ENCODE assay signal across 13 cellular contexts in the genomic region with DNA sequence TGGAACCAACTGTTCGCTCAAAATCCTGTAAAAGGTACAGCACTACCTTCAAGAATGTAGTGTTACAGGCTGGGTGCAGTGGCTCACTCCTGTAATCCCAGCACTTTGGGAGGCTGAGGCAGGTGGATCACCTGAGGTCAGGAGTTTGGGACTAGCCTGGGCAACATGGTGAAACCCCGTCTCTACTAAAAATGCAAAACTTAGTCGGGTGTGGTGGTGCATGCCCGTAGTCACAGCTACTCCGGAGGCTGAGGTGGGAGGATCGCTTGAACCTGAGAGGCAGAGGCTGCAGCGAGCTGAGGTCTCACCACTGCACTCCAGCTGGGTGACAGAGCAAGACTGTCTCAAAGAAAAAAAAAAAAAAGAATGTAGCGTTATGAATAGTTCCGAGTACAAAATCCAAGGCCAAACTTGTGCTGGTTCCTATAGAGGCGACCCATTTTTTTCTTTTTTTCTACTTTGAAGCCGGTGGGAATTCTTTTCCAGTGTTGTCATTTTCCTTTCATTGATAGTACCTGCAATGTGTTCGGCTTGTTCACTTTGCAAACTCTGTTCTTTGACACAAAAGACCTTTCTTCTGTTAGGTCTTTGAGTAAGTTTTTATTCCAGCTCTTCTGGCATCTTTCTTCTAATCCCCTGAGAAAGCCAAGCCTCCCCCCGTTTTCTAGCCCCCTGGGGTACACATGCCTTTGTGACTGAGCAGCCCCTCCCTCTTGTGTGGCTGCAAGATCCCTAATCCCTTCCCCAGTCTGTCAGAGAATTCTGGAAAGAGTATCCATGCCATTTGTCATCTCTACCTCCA. TPM values are rescaled to one million over a fixed set of nuclear protein-coding genes. Genes with fewer than 3 reads are reported as not detected.
A peak's percentile ranks its signal among the peaks of the same experiment; 100 is the strongest.
DNase-seq lines count a peak whose midpoint lies in the region; ATAC-seq, FAIRE-seq and TF ChIP-seq lines count a peak whose summit lies in the region.
"Had no signal": no experiment of that assay in that cellular context is flagged by ENCODE, and none has a peak within 500 bp of the region (broad histone marks: within the 10 kb centered on the region; RNA-seq: fewer than 3 reads in every experiment).

No MANE protein-coding gene starts in this region.

- H3K27ac Mint-ChIP-seq in endothelial cell (ENCODE audit: unreplicated experiment) = peak overlapping the region; percentile 100

- no peaks in the 10 kb centered on the region for H3K9me3 Mint-ChIP-seq in endothelial cell (ENCODE audit: unreplicated experiment)

- H3F3A ChIP-seq in SU-DHL-6 (ENCODE audit: insufficient read depth) = peaks cover 61% of the 10 kb centered on the region

- peaks cover 9 to 34% of the 10 kb centered on the region in 2 donors for H3K4me1 ChIP-seq in gastrocnemius medialis
- H3K4me1 ChIP-seq: foreskin keratinocyte had no signal

- peak overlapping the region; percentile 70 for H3K4me2 ChIP-seq in SU-DHL-6 (ENCODE audit: low read depth, low read length, poor library complexity, severe bottlenecking)

- H3K4me1 Mint-ChIP-seq in endothelial cell (ENCODE audit: unreplicated experiment) = peaks cover 68% of the 10 kb centered on the region

- peak overlapping the region; percentile 68 for H3K4me3 Mint-ChIP-seq in endothelial cell (ENCODE audit: unreplicated experiment)

- H3K9me3 ChIP-seq in SU-DHL-6 (ENCODE audit: insufficient read depth, low read length) (no peaks in the 10 kb centered on the region), gastrocnemius medialis (no peaks in the 10 kb centered on the region)

- TF ChIP-seq CTCF in GM12875 (IDR thresholded peaks at IDR 0.05; ENCODE audit: borderline replicate concordance, insufficient read depth, low read depth, low read length) (no peak), SU-DHL-6 (IDR thresholded peaks at IDR 0.05; ENCODE audit: insufficient read depth, low read length, poor library complexity, severe bottlenecking) (no peak), endothelial cell (IDR thresholded peaks at IDR 0.05; ENCODE audit: unreplicated experiment) (no peak), gastrocnemius medialis (IDR thresholded peaks at IDR 0.05 in 4 of 5, conservative IDR thresholded peaks at IDR 0.05 in 1 of 5) (no peak)

- H4K20me1 ChIP-seq in SU-DHL-6 (ENCODE audit: low read depth, low read length) = no peaks in the 10 kb centered on the region

- in situ Hi-C loops in gastrocnemius medialis (cut with MboI; ENCODE audit: low sequenced_read_pairs in 4 of 4) = no loop called here

- peaks cover 84% of the 10 kb centered on the region for H3K79me2 ChIP-seq in SU-DHL-6 (ENCODE audit: insufficient read depth, low read length)

- DNase-seq in endothelial cell (ENCODE audit: low spot score) (no peak), gastrocnemius medialis (no peak), SKM-1 treated with dmso at 0.1 percent for 144 hours (lab: John Stamatoyannopoulos, UW; ENCODE audit: unreplicated experiment) (no peak), HTR-8/SVneo (ENCODE audit: insufficient read length, low spot score) (no peak), hepatic stellate cell (ENCODE audit: low spot score) (no peak)
- DNase-seq: activated CD4-positive, alpha-beta T cell treated with anti-CD3 and anti-CD28 coated beads for 4 hours; DND-41; foreskin keratinocyte; NCI-H187 treated with DMSO at 0.1 percent for 48 hours had no signal

- H3K4me3 ChIP-seq in GM12875 (ENCODE audit: low read depth, low read length) (peak overlapping the region; percentile 3), SU-DHL-6 (ENCODE audit: insufficient read depth, low read length, poor library complexity, severe bottlenecking) (no peak overlapping the region), gastrocnemius medialis (no peak overlapping the region)
- H3K4me3 ChIP-seq: cardiac muscle cell had no signal

- H2AFZ ChIP-seq in SU-DHL-6 (ENCODE audit: low read depth, low read length, severe bottlenecking) = no peak overlapping the region

- peaks cover 57% of the 10 kb centered on the region for H3K36me3 Mint-ChIP-seq in endothelial cell (ENCODE audit: low read depth, unreplicated experiment)

- intact Hi-C loops in gastrocnemius medialis (cut with DNase I; ENCODE audit: low total_unique reads) = no loop called here

- H3K9me2 ChIP-seq in SU-DHL-6 (replicated peaks; ENCODE audit: insufficient read depth, low read length) = no peaks in the 10 kb centered on the region

- no peaks in the 10 kb centered on the region for H3K27me3 ChIP-seq in SU-DHL-6 (ENCODE audit: low read length)
- H3K27me3 ChIP-seq in gastrocnemius medialis = peaks cover 0 to 5% (median 3%) of the 10 kb centered on the region in 3 donors
- H3K27me3 ChIP-seq: cardiac muscle cell had no signal

- ATAC-seq in gastrocnemius medialis (no peak), HG02840 (IDR thresholded peaks at IDR 0.05; ENCODE audit: low FRiP score, unreplicated experiment) (no peak)
- ATAC-seq: foreskin keratinocyte had no signal

- H3K9ac ChIP-seq in SU-DHL-6 (ENCODE audit: low read length) = peak overlapping the region; percentile 57

- H3K36me3 ChIP-seq in SU-DHL-6 (ENCODE audit: low read length) (peaks cover 7% of the 10 kb centered on the region; the same call in 1 of the 2 replicates), gastrocnemius medialis (no peaks in the 10 kb centered on the region)
- H3K36me3 ChIP-seq: cardiac muscle cell had no signal

- peak overlapping the region; percentile 93 for H3K27ac ChIP-seq in SU-DHL-6 (ENCODE audit: low read depth, low read length)
- H3K27ac ChIP-seq in gastrocnemius medialis = peak overlapping the region; percentile 46 to 74 (median 73)
- H3K27ac ChIP-seq: cardiac muscle cell, foreskin keratinocyte had no signal

- FAIRE-seq in HTR-8/SVneo (lab: Jason Lieb, UNC) = no peak

- H3K27me3 Mint-ChIP-seq in endothelial cell (ENCODE audit: unreplicated experiment) = peaks cover 5% of the 10 kb centered on the region

- TF ChIP-seq POLR2A in gastrocnemius medialis (IDR thresholded peaks at IDR 0.05) = no peak

RNA-seq across cellular contexts. Expression of a gene that starts 25.1 kb away (rescaled TPM):
- 79.2 TPM for total RNA-seq in endothelial cell (ENCODE audit: unreplicated experiment)
- 10 to 100 TPM in 1 of 4 donors, 1 to 10 TPM in 3; 1.7 to 18.7 (median 4.9) TPM for total RNA-seq in gastrocnemius medialis

RNA-seq across cellular contexts. Expression of a gene that starts 52.8 kb away (rescaled TPM):
- total RNA-seq in endothelial cell (ENCODE audit: unreplicated experiment) = not detected
- total RNA-seq in gastrocnemius medialis = not detected
- total RNA-seq: cardiac muscle cell, foreskin keratinocyte had no signal
